1 cellular context compared by ENCODE assay signal in the genomic region with DNA sequence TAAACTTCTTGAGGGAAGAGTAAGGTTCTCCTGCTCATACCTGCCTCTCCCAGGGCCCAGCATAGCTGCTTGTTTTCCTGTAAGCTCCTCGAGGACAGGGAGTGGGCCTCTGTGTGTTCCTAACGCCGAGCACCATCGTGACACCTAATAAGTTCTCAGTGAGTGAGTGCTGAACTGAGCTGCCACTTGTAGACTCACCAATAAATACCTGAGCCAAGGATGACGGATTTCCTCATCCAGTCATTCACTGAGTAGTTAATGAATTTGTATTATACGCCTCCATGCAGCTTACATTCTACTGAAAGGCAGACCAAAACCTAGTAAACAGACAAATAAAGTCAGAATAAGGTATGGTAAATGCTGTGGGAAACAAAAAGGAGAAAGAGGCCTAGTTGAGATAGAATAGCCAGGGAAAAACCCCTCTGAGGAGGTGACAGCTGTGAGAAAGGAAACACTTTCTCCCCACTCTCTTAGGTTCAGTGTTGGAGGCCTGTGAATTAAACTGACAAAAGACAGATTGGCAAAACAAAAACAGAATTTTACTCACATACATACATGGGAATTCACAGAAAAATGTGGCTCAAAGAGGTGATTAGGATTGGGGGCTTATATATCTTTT.
TF ChIP-seq lines count a peak whose summit lies in the region.

No MANE protein-coding gene starts in this region.

TF ChIP-seq in GM12878, 131 proteins besides CTCF, POLR2A, EP300 and RAD21 (continued from another document and continues in another):
- TF ChIP-seq, protein P1, sequence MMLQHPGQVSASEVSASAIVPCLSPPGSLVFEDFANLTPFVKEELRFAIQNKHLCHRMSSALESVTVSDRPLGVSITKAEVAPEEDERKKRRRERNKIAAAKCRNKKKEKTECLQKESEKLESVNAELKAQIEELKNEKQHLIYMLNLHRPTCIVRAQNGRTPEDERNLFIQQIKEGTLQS (IDR thresholded peaks at IDR 0.05; ENCODE audit: borderline replicate concordance, extremely low read depth, low read depth, low read length): no peak
- TF ChIP-seq, protein P2, sequence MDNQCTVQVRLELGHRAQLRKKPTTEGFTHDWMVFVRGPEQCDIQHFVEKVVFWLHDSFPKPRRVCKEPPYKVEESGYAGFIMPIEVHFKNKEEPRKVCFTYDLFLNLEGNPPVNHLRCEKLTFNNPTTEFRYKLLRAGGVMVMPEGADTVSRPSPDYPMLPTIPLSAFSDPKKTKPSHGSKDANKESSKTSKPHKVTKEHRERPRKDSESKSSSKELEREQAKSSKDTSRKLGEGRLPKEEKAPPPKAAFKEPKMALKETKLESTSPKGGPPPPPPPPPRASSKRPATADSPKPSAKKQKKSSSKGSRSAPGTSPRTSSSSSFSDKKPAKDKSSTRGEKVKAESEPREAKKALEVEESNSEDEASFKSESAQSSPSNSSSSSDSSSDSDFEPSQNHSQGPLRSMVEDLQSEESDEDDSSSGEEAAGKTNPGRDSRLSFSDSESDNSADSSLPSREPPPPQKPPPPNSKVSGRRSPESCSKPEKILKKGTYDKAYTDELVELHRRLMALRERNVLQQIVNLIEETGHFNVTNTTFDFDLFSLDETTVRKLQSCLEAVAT (IDR thresholded peaks at IDR 0.05): peak; percentile 75
- TF ChIP-seq, protein P3, sequence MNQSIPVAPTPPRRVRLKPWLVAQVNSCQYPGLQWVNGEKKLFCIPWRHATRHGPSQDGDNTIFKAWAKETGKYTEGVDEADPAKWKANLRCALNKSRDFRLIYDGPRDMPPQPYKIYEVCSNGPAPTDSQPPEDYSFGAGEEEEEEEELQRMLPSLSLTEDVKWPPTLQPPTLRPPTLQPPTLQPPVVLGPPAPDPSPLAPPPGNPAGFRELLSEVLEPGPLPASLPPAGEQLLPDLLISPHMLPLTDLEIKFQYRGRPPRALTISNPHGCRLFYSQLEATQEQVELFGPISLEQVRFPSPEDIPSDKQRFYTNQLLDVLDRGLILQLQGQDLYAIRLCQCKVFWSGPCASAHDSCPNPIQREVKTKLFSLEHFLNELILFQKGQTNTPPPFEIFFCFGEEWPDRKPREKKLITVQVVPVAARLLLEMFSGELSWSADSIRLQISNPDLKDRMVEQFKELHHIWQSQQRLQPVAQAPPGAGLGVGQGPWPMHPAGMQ (IDR thresholded peaks at IDR 0.05; ENCODE audit: borderline replicate concordance): no peak
- TF ChIP-seq MYB (IDR thresholded peaks at IDR 0.05; ENCODE audit: borderline replicate concordance, low read depth, low read length) (no peak), JUND (IDR thresholded peaks at IDR 0.05; ENCODE audit: low read depth, low read length) (no peak), MTA3 (IDR thresholded peaks at IDR 0.05; ENCODE audit: borderline replicate concordance, low read length) (no peak), NBN (IDR thresholded peaks at IDR 0.05) (no peak), DPF2 (IDR thresholded peaks at IDR 0.05) (no peak), GABPA (IDR thresholded peaks at IDR 0.05; ENCODE audit: low read depth) (no peak), KLF5 (IDR thresholded peaks at IDR 0.05; ENCODE audit: partially characterized antibody) (no peak), NR2C2 (IDR thresholded peaks at IDR 0.05; ENCODE audit: borderline replicate concordance, control insufficient read depth, insufficient read length, low read depth) (no peak), CBFB (IDR thresholded peaks at IDR 0.05; ENCODE audit: low read depth) (no peak), BHLHE40 (IDR thresholded peaks at IDR 0.05; ENCODE audit: borderline replicate concordance in 1 of 2, low read depth in 2 of 2, low read length in 1 of 2) (no peak), STAT3 (IDR thresholded peaks at IDR 0.05; ENCODE audit: low read depth, low read length) (0 out of 2 replicates have a peak, but pooled peaks have one; percentile 51), SIX5 (IDR thresholded peaks at IDR 0.05; ENCODE audit: low read depth, low read length, severe bottlenecking) (no peak), IKZF2 (IDR thresholded peaks at IDR 0.05) (peak in 1 of 2 experiments; percentile 34; a peak in 1 of 4 replicates), IKZF1 (conservative IDR thresholded peaks at IDR 0.05) (0 out of 2 replicates have a peak, but pooled peaks have one; percentile 20), SMAD1 (IDR thresholded peaks at IDR 0.05; ENCODE audit: low read depth, partially characterized antibody) (peak; percentile 50), PML (IDR thresholded peaks at IDR 0.05; ENCODE audit: low read length) (peak; percentile 50; the same call in 1 of the 2 replicates), IRF4 (IDR thresholded peaks at IDR 0.05; ENCODE audit: low read depth, low read length) (0 out of 2 replicates have a peak, but pooled peaks have one; percentile 28), YY1 (IDR thresholded peaks at IDR 0.05; ENCODE audit: low read depth, low read length) (no peak), NRF1 (conservative IDR thresholded peaks at IDR 0.05; ENCODE audit: low read depth, low read length) (no peak), BACH1 (IDR thresholded peaks at IDR 0.05; ENCODE audit: borderline replicate concordance) (no peak), ZNF622 (IDR thresholded peaks at IDR 0.05) (no peak), NFXL1 (IDR thresholded peaks at IDR 0.05; ENCODE audit: borderline replicate concordance) (no peak), ATF7 (IDR thresholded peaks at IDR 0.05; ENCODE audit: low read depth) (no peak), PAX5 (IDR thresholded peaks at IDR 0.05; ENCODE audit: borderline replicate concordance, low read depth, low read length) (no peak), MXI1 (IDR thresholded peaks at IDR 0.05; ENCODE audit: low read depth, low read length) (no peak), EZH2 (IDR thresholded peaks at IDR 0.05; ENCODE audit: borderline replicate concordance, control insufficient read depth, low read depth, low read length) (no peak), FOXK2 (IDR thresholded peaks at IDR 0.05) (no peak), POLR2AphosphoS2 (IDR thresholded peaks at IDR 0.05; ENCODE audit: low read depth, low read length) (no peak), TCF12 (IDR thresholded peaks at IDR 0.05; ENCODE audit: low read depth, low read length) (peak; percentile 90), RAD51 (IDR thresholded peaks at IDR 0.05) (no peak), ZBED1 (IDR thresholded peaks at IDR 0.05; ENCODE audit: borderline replicate concordance) (peak; percentile 46; the same call in 1 of the 2 replicates), HDAC6 (IDR thresholded peaks at IDR 0.05; ENCODE audit: unreplicated experiment) (no peak), ZSCAN29 (IDR thresholded peaks at IDR 0.05) (no peak), SREBF1 (IDR thresholded peaks at IDR 0.05; ENCODE audit: low read length) (no peak)
- TF ChIP-seq, protein P4, sequence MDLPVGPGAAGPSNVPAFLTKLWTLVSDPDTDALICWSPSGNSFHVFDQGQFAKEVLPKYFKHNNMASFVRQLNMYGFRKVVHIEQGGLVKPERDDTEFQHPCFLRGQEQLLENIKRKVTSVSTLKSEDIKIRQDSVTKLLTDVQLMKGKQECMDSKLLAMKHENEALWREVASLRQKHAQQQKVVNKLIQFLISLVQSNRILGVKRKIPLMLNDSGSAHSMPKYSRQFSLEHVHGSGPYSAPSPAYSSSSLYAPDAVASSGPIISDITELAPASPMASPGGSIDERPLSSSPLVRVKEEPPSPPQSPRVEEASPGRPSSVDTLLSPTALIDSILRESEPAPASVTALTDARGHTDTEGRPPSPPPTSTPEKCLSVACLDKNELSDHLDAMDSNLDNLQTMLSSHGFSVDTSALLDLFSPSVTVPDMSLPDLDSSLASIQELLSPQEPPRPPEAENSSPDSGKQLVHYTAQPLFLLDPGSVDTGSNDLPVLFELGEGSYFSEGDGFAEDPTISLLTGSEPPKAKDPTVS (IDR thresholded peaks at IDR 0.05; ENCODE audit: low read depth, low read length): no peak
- TF ChIP-seq, protein P5, sequence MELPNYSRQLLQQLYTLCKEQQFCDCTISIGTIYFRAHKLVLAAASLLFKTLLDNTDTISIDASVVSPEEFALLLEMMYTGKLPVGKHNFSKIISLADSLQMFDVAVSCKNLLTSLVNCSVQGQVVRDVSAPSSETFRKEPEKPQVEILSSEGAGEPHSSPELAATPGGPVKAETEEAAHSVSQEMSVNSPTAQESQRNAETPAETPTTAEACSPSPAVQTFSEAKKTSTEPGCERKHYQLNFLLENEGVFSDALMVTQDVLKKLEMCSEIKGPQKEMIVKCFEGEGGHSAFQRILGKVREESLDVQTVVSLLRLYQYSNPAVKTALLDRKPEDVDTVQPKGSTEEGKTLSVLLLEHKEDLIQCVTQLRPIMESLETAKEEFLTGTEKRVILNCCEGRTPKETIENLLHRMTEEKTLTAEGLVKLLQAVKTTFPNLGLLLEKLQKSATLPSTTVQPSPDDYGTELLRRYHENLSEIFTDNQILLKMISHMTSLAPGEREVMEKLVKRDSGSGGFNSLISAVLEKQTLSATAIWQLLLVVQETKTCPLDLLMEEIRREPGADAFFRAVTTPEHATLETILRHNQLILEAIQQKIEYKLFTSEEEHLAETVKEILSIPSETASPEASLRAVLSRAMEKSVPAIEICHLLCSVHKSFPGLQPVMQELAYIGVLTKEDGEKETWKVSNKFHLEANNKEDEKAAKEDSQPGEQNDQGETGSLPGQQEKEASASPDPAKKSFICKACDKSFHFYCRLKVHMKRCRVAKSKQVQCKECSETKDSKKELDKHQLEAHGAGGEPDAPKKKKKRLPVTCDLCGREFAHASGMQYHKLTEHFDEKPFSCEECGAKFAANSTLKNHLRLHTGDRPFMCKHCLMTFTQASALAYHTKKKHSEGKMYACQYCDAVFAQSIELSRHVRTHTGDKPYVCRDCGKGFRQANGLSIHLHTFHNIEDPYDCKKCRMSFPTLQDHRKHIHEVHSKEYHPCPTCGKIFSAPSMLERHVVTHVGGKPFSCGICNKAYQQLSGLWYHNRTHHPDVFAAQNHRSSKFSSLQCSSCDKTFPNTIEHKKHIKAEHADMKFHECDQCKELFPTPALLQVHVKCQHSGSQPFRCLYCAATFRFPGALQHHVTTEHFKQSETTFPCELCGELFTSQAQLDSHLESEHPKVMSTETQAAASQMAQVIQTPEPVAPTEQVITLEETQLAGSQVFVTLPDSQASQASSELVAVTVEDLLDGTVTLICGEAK (IDR thresholded peaks at IDR 0.05; ENCODE audit: borderline replicate concordance): peak; percentile 39; the same call in 1 of the 2 replicates
- TF ChIP-seq, protein P6, sequence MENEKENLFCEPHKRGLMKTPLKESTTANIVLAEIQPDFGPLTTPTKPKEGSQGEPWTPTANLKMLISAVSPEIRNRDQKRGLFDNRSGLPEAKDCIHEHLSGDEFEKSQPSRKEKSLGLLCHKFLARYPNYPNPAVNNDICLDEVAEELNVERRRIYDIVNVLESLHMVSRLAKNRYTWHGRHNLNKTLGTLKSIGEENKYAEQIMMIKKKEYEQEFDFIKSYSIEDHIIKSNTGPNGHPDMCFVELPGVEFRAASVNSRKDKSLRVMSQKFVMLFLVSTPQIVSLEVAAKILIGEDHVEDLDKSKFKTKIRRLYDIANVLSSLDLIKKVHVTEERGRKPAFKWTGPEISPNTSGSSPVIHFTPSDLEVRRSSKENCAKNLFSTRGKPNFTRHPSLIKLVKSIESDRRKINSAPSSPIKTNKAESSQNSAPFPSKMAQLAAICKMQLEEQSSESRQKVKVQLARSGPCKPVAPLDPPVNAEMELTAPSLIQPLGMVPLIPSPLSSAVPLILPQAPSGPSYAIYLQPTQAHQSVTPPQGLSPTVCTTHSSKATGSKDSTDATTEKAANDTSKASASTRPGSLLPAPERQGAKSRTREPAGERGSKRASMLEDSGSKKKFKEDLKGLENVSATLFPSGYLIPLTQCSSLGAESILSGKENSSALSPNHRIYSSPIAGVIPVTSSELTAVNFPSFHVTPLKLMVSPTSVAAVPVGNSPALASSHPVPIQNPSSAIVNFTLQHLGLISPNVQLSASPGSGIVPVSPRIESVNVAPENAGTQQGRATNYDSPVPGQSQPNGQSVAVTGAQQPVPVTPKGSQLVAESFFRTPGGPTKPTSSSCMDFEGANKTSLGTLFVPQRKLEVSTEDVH (IDR thresholded peaks at IDR 0.05; ENCODE audit: low read depth, partially characterized antibody): no peak
- TF ChIP-seq, protein P7, sequence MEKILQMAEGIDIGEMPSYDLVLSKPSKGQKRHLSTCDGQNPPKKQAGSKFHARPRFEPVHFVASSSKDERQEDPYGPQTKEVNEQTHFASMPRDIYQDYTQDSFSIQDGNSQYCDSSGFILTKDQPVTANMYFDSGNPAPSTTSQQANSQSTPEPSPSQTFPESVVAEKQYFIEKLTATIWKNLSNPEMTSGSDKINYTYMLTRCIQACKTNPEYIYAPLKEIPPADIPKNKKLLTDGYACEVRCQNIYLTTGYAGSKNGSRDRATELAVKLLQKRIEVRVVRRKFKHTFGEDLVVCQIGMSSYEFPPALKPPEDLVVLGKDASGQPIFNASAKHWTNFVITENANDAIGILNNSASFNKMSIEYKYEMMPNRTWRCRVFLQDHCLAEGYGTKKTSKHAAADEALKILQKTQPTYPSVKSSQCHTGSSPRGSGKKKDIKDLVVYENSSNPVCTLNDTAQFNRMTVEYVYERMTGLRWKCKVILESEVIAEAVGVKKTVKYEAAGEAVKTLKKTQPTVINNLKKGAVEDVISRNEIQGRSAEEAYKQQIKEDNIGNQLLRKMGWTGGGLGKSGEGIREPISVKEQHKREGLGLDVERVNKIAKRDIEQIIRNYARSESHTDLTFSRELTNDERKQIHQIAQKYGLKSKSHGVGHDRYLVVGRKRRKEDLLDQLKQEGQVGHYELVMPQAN (conservative IDR thresholded peaks at IDR 0.05): no peak
- TF ChIP-seq, protein P8, sequence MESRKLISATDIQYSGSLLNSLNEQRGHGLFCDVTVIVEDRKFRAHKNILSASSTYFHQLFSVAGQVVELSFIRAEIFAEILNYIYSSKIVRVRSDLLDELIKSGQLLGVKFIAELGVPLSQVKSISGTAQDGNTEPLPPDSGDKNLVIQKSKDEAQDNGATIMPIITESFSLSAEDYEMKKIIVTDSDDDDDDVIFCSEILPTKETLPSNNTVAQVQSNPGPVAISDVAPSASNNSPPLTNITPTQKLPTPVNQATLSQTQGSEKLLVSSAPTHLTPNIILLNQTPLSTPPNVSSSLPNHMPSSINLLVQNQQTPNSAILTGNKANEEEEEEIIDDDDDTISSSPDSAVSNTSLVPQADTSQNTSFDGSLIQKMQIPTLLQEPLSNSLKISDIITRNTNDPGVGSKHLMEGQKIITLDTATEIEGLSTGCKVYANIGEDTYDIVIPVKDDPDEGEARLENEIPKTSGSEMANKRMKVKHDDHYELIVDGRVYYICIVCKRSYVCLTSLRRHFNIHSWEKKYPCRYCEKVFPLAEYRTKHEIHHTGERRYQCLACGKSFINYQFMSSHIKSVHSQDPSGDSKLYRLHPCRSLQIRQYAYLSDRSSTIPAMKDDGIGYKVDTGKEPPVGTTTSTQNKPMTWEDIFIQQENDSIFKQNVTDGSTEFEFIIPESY (IDR thresholded peaks at IDR 0.05): no peak; the same call in 1 of the 2 replicates
- TF ChIP-seq, protein P9, sequence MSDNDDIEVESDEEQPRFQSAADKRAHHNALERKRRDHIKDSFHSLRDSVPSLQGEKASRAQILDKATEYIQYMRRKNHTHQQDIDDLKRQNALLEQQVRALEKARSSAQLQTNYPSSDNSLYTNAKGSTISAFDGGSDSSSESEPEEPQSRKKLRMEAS (IDR thresholded peaks at IDR 0.05; ENCODE audit: low read depth, low read length): no peak
- TF ChIP-seq, protein P10, sequence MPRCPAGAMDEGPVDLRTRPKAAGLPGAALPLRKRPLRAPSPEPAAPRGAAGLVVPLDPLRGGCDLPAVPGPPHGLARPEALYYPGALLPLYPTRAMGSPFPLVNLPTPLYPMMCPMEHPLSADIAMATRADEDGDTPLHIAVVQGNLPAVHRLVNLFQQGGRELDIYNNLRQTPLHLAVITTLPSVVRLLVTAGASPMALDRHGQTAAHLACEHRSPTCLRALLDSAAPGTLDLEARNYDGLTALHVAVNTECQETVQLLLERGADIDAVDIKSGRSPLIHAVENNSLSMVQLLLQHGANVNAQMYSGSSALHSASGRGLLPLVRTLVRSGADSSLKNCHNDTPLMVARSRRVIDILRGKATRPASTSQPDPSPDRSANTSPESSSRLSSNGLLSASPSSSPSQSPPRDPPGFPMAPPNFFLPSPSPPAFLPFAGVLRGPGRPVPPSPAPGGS (IDR thresholded peaks at IDR 0.05; ENCODE audit: borderline replicate concordance, insufficient read depth, low read depth, low read length, poor library complexity, severe bottlenecking): peak; percentile 91
